Comparison of ENCODE assay signal across 8 cellular contexts in the genomic region with DNA sequence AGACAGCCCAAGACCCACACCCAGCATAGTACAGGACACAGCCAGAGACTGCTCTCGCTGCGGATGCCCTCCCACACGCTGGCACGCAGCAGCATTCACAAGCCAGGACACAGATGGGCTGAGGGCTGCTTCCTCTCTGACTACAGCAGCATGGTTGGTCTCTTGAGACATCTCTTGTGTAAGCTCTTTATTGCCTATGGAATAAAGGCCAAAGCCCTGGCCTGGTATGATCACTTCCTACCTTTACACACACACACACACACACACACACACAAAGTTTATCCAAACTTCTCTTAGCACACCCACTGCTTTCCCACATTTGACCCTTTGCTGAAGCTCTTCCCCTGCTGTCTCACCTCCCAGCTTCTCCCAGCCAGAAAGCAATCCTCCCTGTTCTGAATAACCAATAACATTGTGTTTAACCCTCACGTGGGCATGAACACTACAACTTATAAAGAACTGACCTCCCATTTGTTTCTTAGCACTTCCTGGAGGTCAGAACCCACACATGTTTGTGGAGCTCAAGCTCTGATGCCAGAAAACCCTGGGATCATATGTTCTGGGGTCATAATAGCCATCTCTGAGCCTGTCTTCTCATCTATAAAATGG. TPM values are rescaled to one million over a fixed set of nuclear protein-coding genes. Genes with fewer than 3 reads are reported as not detected.
A peak's percentile ranks its signal among the peaks of the same experiment; 100 is the strongest.
DNase-seq lines count a peak whose midpoint lies in the region; ATAC-seq, FAIRE-seq and TF ChIP-seq lines count a peak whose summit lies in the region.

No MANE protein-coding gene starts in this region.

- intact Hi-C loops in dorsolateral prefrontal cortex (cut with DNase I) = loop anchor here in 1 of 2 donors (5.0 kb wide), 1 partner anchor 68 kb away; no protein-coding TSS in a partner anchor

- ATAC-seq in GM18868 (IDR thresholded peaks at IDR 0.05; ENCODE audit: unreplicated experiment) = no peak

- POLR2A ChIA-PET in RWPE1 (lab: Yijun Ruan, JAX; ENCODE audit: low non-redundant PET) = no interaction called here

- peak overlapping the region; percentile 44 for H2AFZ ChIP-seq in ACC112 (ENCODE audit: low read length, unreplicated experiment)

- no peak for DNase-seq in GM18507 (ENCODE audit: extremely low spot score, insufficient read length, low read depth)
- no peak for DNase-seq in RWPE1 (ENCODE audit: low spot score)
- peak in 9 of 10 donors; percentile 34 to 81 (median 70) for DNase-seq in dorsolateral prefrontal cortex
- DNase-seq in myocyte (ENCODE audit: low read depth) = peak; percentile 74
- no peak for DNase-seq in NCI-H2227 treated with DMSO at 0.1 percent for 48 hours (lab: John Stamatoyannopoulos, UW)
- DNase-seq in NCI-H1092 (lab: John Stamatoyannopoulos, UW) = no peak

- peaks cover 44% of the 10 kb centered on the region for H3K4me1 ChIP-seq in ACC112 (ENCODE audit: control insufficient read depth, insufficient read depth, low read length, unreplicated experiment)

- H3K27me3 ChIP-seq in ACC112 (ENCODE audit: insufficient read depth, low read length) (no peaks in the 10 kb centered on the region), dorsolateral prefrontal cortex (no peaks in the 10 kb centered on the region)

- CTCF ChIA-PET in RWPE1 (lab: Yijun Ruan, JAX) = interaction anchor here (0.7 kb wide), 1 partner anchor 314 kb away, joined by 3 read pairs; no protein-coding TSS in a partner anchor

- peaks cover 33% of the 10 kb centered on the region for H3K79me2 ChIP-seq in ACC112 (ENCODE audit: control insufficient read depth, insufficient read depth, low read length, unreplicated experiment)

- H3K4me3 ChIP-seq in ACC112 (ENCODE audit: low read depth, low read length) (peak overlapping the region; percentile 96), dorsolateral prefrontal cortex (peak overlapping the region in 45 of 59 donors; percentile 62 to 92 (median 81))

- no peaks in the 10 kb centered on the region for H3K36me3 ChIP-seq in ACC112 (ENCODE audit: insufficient read depth, low read length)

- peak; percentile 62 for FAIRE-seq in GM18507 (lab: Jason Lieb, UNC)

- TF ChIP-seq CTCF in RWPE1 (conservative IDR thresholded peaks at IDR 0.05; ENCODE audit: low read depth) = no peak
- no peak for TF ChIP-seq CTCF in dorsolateral prefrontal cortex (IDR thresholded peaks at IDR 0.05 in 54 of 56, conservative IDR thresholded peaks at IDR 0.05 in 2 of 56; ENCODE audit: low read depth in 1 of 56, partially characterized antibody in 56 of 56)

- peak overlapping the region; percentile 87 for H3K27ac ChIP-seq in ACC112 (ENCODE audit: low read depth, low read length)
- H3K27ac ChIP-seq in RWPE1 = peak overlapping the region; percentile 95
- peak overlapping the region in 52 of 59 donors; percentile 5 to 93 (median 71) for H3K27ac ChIP-seq in dorsolateral prefrontal cortex

RNA-seq across cellular contexts. Expression of gene LUZP1, which starts 1.2 kb away (rescaled TPM):
- 100 to 1,000 TPM in 3 of 120 experiments, 10 to 100 TPM in 117; 23.0 to 108 (median 71.6) TPM for total RNA-seq in dorsolateral prefrontal cortex
- total RNA-seq in myocyte = 19.1 and 21.9 TPM in 2 replicates
- 29.5 TPM for polyA plus RNA-seq in myocyte (2012)

RNA-seq across cellular contexts. Expression of gene HTR1D, which starts 47.5 kb away (rescaled TPM):
- 1 to 10 TPM in 97 of 120 experiments, under 1 TPM in 23; 0.32 to 8.1 (median 1.5) TPM for total RNA-seq in dorsolateral prefrontal cortex
- 0.19 and 0.36 TPM in 2 replicates for total RNA-seq in myocyte
- 3.7 TPM for polyA plus RNA-seq in myocyte (2012)

Comparison
In these comparisons a context has a peak if more than half of its experiments do, and no peak if none do; other contexts are left out.
1. DNase-seq: peak in dorsolateral prefrontal cortex (9 of 10) and myocyte (single experiment); none in GM18507 (single experiment), RWPE1 (single experiment), NCI-H2227 treated with DMSO at 0.1 percent for 48 hours (single experiment) and NCI-H1092 (single experiment).
2. Peak in every context shown above with its lines, with median percentiles within 50 percentile points of each other: H3K27ac ChIP-seq.